ENCODE assay signal across 2 cellular contexts in the genomic region with DNA sequence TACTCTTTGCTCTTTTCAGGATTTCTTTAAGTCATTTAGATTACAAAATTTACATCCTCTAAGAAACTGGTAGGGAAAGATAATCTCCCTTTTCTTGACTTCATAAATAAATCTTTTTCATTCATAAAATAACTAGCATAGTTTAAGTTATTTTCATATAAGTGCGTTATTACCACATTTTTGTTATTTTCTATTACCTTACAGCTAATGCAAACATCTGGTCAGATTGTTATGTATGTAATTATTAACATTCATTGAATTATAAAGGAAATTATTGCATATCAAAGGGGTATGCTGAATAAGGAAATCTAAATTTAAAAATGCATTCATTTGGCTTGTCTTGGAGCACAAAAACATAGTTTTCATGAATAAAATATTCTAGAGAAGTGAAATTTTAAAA.
TF ChIP-seq lines count a peak whose summit lies in the region.

No MANE protein-coding gene starts in this region.

TF ChIP-seq in GM23338, 12 proteins besides CTCF, POLR2A, EP300 and RAD21:
- TF ChIP-seq NANOG (IDR thresholded peaks at IDR 0.05; ENCODE audit: borderline replicate concordance), result peak; percentile 58; the same call in 1 of the 2 replicates
- no peak for TF ChIP-seq EZH2 (IDR thresholded peaks at IDR 0.05; ENCODE audit: low read depth, unreplicated experiment)

TF ChIP-seq in H1, 55 proteins besides CTCF, POLR2A, EP300 and RAD21:
- no peak for TF ChIP-seq NRF1 (IDR thresholded peaks at IDR 0.05; ENCODE audit: low read depth, low read length)
- peak; percentile 93 for TF ChIP-seq CHD7 (IDR thresholded peaks at IDR 0.05; ENCODE audit: insufficient replicate concordance, low read length)
